18 cellular contexts compared by ENCODE assay signal in the genomic region with DNA sequence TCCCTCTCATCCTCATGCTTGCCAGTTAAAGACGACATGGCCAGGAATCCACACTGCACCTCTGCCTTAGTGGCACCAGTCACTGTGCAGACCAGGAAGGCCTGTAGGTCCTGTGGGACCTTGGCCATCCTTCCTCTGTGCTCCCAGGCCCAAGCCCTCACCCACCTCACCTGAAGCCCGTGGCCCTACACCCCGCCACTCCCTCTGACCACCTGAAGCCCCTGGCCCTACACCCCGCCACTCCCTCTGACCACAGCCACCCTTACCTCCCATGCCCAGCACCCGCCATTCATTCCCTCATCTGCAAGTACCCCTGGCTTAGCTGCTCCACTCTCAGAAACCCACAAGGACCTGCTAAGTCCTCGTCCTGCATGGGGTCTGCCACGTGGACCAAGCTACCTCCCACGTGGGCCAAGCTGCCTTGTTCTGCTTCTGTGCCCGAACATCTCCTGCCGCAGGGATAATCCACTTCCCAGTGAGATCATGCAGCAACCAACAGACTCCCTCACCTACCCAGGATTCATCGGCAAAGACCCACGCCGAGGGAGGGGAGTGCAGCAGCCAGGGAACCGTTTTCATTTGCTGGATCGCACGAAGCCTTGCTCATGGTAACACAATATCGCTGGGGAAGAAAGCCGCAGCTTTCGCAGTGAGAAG.
DNase-seq lines count a peak whose midpoint lies in the region; ATAC-seq, FAIRE-seq and TF ChIP-seq lines count a peak whose summit lies in the region.
"Had no signal": no experiment of that assay in that cellular context is flagged by ENCODE, and none has a peak within 500 bp of the region (broad histone marks: within the 10 kb centered on the region; RNA-seq: fewer than 3 reads in every experiment).

No MANE protein-coding gene starts in this region.

- dilution Hi-C loops in mammary epithelial cell (cut with HindIII; ENCODE audit: low sequenced_read_pairs) = no loop called here

- CTCF ChIA-PET in HepG2 (lab: Yijun Ruan, JAX; ENCODE audit: low intra/inter-chr PET ratio, low total read pairs) = no interaction called here
- CTCF ChIA-PET in mammary epithelial cell (lab: Charles Lee; ENCODE audit: low non-redundant PET) = no interaction called here
- CTCF ChIA-PET in RWPE1 (lab: Yijun Ruan, JAX) = no interaction called here

- H3K27ac ChIP-seq in HepG2 (ENCODE audit: extremely low read length, insufficient read depth, low read length) (no peak overlapping the region), upper lobe of right lung (no peak overlapping the region), mammary epithelial cell (ENCODE audit: insufficient read depth, low read depth, low read length) (no peak overlapping the region), RWPE1 (no peak overlapping the region)

- H2AFZ ChIP-seq in HepG2 (ENCODE audit: low read length) = no peak overlapping the region
- H2AFZ ChIP-seq in mammary epithelial cell (ENCODE audit: low read depth, low read length) = no peak overlapping the region

- TF ChIP-seq CTCF in natural killer cell (IDR thresholded peaks at IDR 0.05) = no peak
- TF ChIP-seq CTCF in HepG2 (CRISPR knock-in tag; IDR thresholded peaks at IDR 0.05) = no peak
- no peak for TF ChIP-seq CTCF in upper lobe of right lung (IDR thresholded peaks at IDR 0.05)
- no peak for TF ChIP-seq CTCF in mammary epithelial cell (conservative IDR thresholded peaks at IDR 0.05 in 1 of 2, IDR thresholded peaks at IDR 0.05 in 1 of 2; ENCODE audit: extremely low read depth in 1 of 2, insufficient read depth in 1 of 2, low read depth in 1 of 2, low read length in 2 of 2)
- no peak for TF ChIP-seq CTCF in RWPE1 (conservative IDR thresholded peaks at IDR 0.05; ENCODE audit: low read depth)

- intact Hi-C loops in natural killer cell (cut with micrococcal nuclease) = no loop called here
- intact Hi-C loops in HepG2 (cut with micrococcal nuclease; ENCODE audit: unreplicated experiment) = no loop called here
- intact Hi-C loops in posterior vena cava (cut with DNase I) = no loop called here
- intact Hi-C loops in upper lobe of right lung (cut with DNase I) = no loop called here
- intact Hi-C loops in mammary epithelial cell (cut with micrococcal nuclease) = no loop called here

- H3K27me3 ChIP-seq in HepG2 (ENCODE audit: control insufficient read depth in 1 of 2, insufficient read depth in 2 of 2, low read length in 2 of 2) (peaks cover 3 to 51% of the 10 kb centered on the region in 2 experiments; a peak in 4 of 5 replicates), upper lobe of right lung (no peaks in the 10 kb centered on the region), mammary epithelial cell (ENCODE audit: insufficient read depth, low read length) (no peaks in the 10 kb centered on the region)

- BruUV-seq in HepG2 (replicated peaks; lab: Mats Ljungman, UMichigan) (no TSS peak), mammary epithelial cell (replicated peaks; lab: Mats Ljungman, UMichigan) (no TSS peak)

- no peak for DNase-seq in natural killer cell treated with Interleukin-12 subunit alpha and Interleukin-12 subunit beta and Interleukin-15 and Interleukin-18, amount 100 ng/mL, for 72 hours (ENCODE audit: low spot score)
- no peak for DNase-seq in natural killer cell
- DNase-seq in HepG2 (ENCODE audit: low spot score) = no peak
- peak; percentile 50 for DNase-seq in posterior vena cava (ENCODE audit: low spot score)
- DNase-seq in upper lobe of right lung = peak; percentile 51
- no peak for DNase-seq in NK-92 treated with Interleukin-12 subunit alpha and Interleukin-12 subunit beta, amount 100 ng/mL, for 24 hours (lab: John Stamatoyannopoulos, UW)
- no peak for DNase-seq in mammary epithelial cell
- DNase-seq in RWPE1 (ENCODE audit: low spot score) = no peak
- DNase-seq: 8988T; AML-193; C1 segment of cervical spinal cord; CD4-positive, alpha-beta memory T cell; DMS153; EL; GOT3 had no signal

- H3K79me2 ChIP-seq in HepG2 (ENCODE audit: insufficient read depth, low read length) = no peaks in the 10 kb centered on the region
- H3K79me2 ChIP-seq in mammary epithelial cell (ENCODE audit: insufficient read depth, low read length) = no peaks in the 10 kb centered on the region

- no peak overlapping the region for H3K4me3 ChIP-seq in HepG2 (replicated peaks in 1 of 3; ENCODE audit: insufficient read depth in 1 of 3, low read depth in 2 of 3, low read length in 3 of 3)
- no peak overlapping the region for H3K4me3 ChIP-seq in upper lobe of right lung
- no peak overlapping the region for H3K4me3 ChIP-seq in mammary epithelial cell (replicated peaks in 1 of 3; ENCODE audit: insufficient read depth in 1 of 3, low read depth in 2 of 3, low read length in 3 of 3)
- H3K4me3 ChIP-seq: HAP-1 had no signal

- no peak overlapping the region for H3K4me3 Mint-ChIP-seq in natural killer cell treated with Interleukin-12 subunit alpha and Interleukin-12 subunit beta and Interleukin-15 and Interleukin-18, amount 100 ng/mL, for 72 hours
- H3K4me3 Mint-ChIP-seq in natural killer cell = no peak overlapping the region
- H3K4me3 Mint-ChIP-seq: CD4-positive, alpha-beta memory T cell had no signal

- H3K9me3 ChIP-seq in HepG2 (ENCODE audit: low read length) (no peaks in the 10 kb centered on the region), upper lobe of right lung (no peaks in the 10 kb centered on the region), mammary epithelial cell (replicated peaks; ENCODE audit: insufficient read depth, low read length) (peaks cover 35% of the 10 kb centered on the region)
- H3K9me3 ChIP-seq: HAP-1 had no signal

- TF ChIP-seq POLR2A in HepG2 (IDR thresholded peaks at IDR 0.05; ENCODE audit: insufficient read depth in 1 of 2, low read depth in 2 of 2, low read length in 2 of 2) = no peak

- FAIRE-seq in HepG2 (lab: Jason Lieb, UNC) = no peak
- FAIRE-seq: G401.6, GM12891 had no signal

- in situ Hi-C loops in HepG2 (cut with HindIII; ENCODE audit: extremely low pct_ligation_motif_present, low pct_unique_long_range_greater_than_20kb) (no loop called here), mammary epithelial cell (cut with MboI; ENCODE audit: low sequenced_read_pairs in 2 of 2) (no loop called here)

- TF ChIP-seq EP300 in HepG2 (IDR thresholded peaks at IDR 0.05; ENCODE audit: low read depth in 2 of 2, low read length in 2 of 2) (no peak), HepG2 (CRISPR knock-in tag; IDR thresholded peaks at IDR 0.05; ENCODE audit: borderline replicate concordance) (no peak)

- H3K4me1 Mint-ChIP-seq in natural killer cell treated with Interleukin-12 subunit alpha and Interleukin-12 subunit beta and Interleukin-15 and Interleukin-18, amount 100 ng/mL, for 72 hours (ENCODE audit: low read depth in 2 of 2) = no peaks in the 10 kb centered on the region
- H3K4me1 Mint-ChIP-seq in natural killer cell = no peaks in the 10 kb centered on the region
- H3K4me1 Mint-ChIP-seq: CD4-positive, alpha-beta memory T cell had no signal

- H3K9me3 Mint-ChIP-seq in natural killer cell treated with Interleukin-12 subunit alpha and Interleukin-12 subunit beta and Interleukin-15 and Interleukin-18, amount 100 ng/mL, for 72 hours = no peaks in the 10 kb centered on the region
- H3K9me3 Mint-ChIP-seq in natural killer cell = no peaks in the 10 kb centered on the region

- 39% methylated on average over 16 of the region's 19 CpGs for WGBS in HepG2 (ENCODE audit: low lambda C conversion rate)
- WGBS in mammary epithelial cell (ENCODE audit: low coverage, missing lambda C conversion rate) = 86% methylated on average over 10 of the region's 19 CpGs

- H3K4me1 ChIP-seq in HepG2 (ENCODE audit: insufficient read depth, low read length) = no peaks in the 10 kb centered on the region
- no peaks in the 10 kb centered on the region for H3K4me1 ChIP-seq in upper lobe of right lung
- no peaks in the 10 kb centered on the region for H3K4me1 ChIP-seq in mammary epithelial cell (ENCODE audit: insufficient read depth, low read length)
- H3K4me1 ChIP-seq: HAP-1 had no signal

- POLR2A ChIA-PET in HepG2 (lab: Yijun Ruan, JAX) (no interaction called here), RWPE1 (lab: Yijun Ruan, JAX; ENCODE audit: low non-redundant PET) (no interaction called here)

- H3K9ac ChIP-seq in HepG2 (ENCODE audit: insufficient read depth, low read depth, low read length) (no peak overlapping the region), mammary epithelial cell (ENCODE audit: insufficient read depth, low read length) (no peak overlapping the region)

- H3K36me3 Mint-ChIP-seq in natural killer cell treated with Interleukin-12 subunit alpha and Interleukin-12 subunit beta and Interleukin-15 and Interleukin-18, amount 100 ng/mL, for 72 hours = no peaks in the 10 kb centered on the region
- no peaks in the 10 kb centered on the region for H3K36me3 Mint-ChIP-seq in natural killer cell
- H3K36me3 Mint-ChIP-seq: CD4-positive, alpha-beta memory T cell had no signal

- H3K4me2 ChIP-seq in HepG2 (ENCODE audit: low read depth, low read length) = no peak overlapping the region
- no peak overlapping the region for H3K4me2 ChIP-seq in mammary epithelial cell (ENCODE audit: insufficient read depth, low read depth, low read length)

- H3K36me3 ChIP-seq in HepG2 (replicated peaks in 1 of 2; ENCODE audit: control insufficient read depth in 1 of 2, insufficient read depth in 2 of 2, low read length in 2 of 2) = no peaks in the 10 kb centered on the region
- H3K36me3 ChIP-seq in upper lobe of right lung = no peaks in the 10 kb centered on the region
- no peaks in the 10 kb centered on the region for H3K36me3 ChIP-seq in mammary epithelial cell (ENCODE audit: insufficient read depth, low read length)
- H3K36me3 ChIP-seq: HAP-1 had no signal

- peak; percentile 31 to 48 for ATAC-seq in natural killer cell treated with Interleukin-12 subunit alpha and Interleukin-12 subunit beta and Interleukin-15 and Interleukin-18, amount 100 ng/mL, for 72 hours
- ATAC-seq in natural killer cell (no peak), HepG2 (no peak), upper lobe of right lung (peak; percentile 30)

- H4K20me1 ChIP-seq in HepG2 (ENCODE audit: insufficient read depth, low read length) (no peaks in the 10 kb centered on the region), mammary epithelial cell (ENCODE audit: insufficient read depth, low read length) (no peaks in the 10 kb centered on the region)

- peaks cover 0 to 5% of the 10 kb centered on the region in 2 donors for H3K27me3 Mint-ChIP-seq in natural killer cell treated with Interleukin-12 subunit alpha and Interleukin-12 subunit beta and Interleukin-15 and Interleukin-18, amount 100 ng/mL, for 72 hours
- no peaks in the 10 kb centered on the region for H3K27me3 Mint-ChIP-seq in natural killer cell (ENCODE audit: low read depth in 2 of 2)
- H3K27me3 Mint-ChIP-seq: CD4-positive, alpha-beta memory T cell had no signal

- no peak overlapping the region for H3K27ac Mint-ChIP-seq in natural killer cell treated with Interleukin-12 subunit alpha and Interleukin-12 subunit beta and Interleukin-15 and Interleukin-18, amount 100 ng/mL, for 72 hours
- H3K27ac Mint-ChIP-seq in natural killer cell = no peak overlapping the region
- H3K27ac Mint-ChIP-seq: CD4-positive, alpha-beta memory T cell had no signal

- no peak for TF ChIP-seq RAD21 in HepG2 (CRISPR knock-in tag; IDR thresholded peaks at IDR 0.05)

Comparison
In these comparisons a context has a peak if more than half of its experiments do, and no peak if none do; other contexts are left out.
1. ATAC-seq: peak in natural killer cell treated with Interleukin-12 subunit alpha and Interleukin-12 subunit beta and Interleukin-15 and Interleukin-18, amount 100 ng/mL, for 72 hours (2 of 2) and upper lobe of right lung (single experiment); none in natural killer cell (0 of 3) and HepG2 (single experiment).
2. DNase-seq: peak in posterior vena cava (single experiment) and upper lobe of right lung (single experiment); none in natural killer cell treated with Interleukin-12 subunit alpha and Interleukin-12 subunit beta and Interleukin-15 and Interleukin-18, amount 100 ng/mL, for 72 hours (single experiment), natural killer cell (single experiment), HepG2 (single experiment), NK-92 treated with Interleukin-12 subunit alpha and Interleukin-12 subunit beta, amount 100 ng/mL, for 24 hours (single experiment), mammary epithelial cell (single experiment) and RWPE1 (single experiment).